Comparison of ENCODE assay signal across 1 cellular context in the genomic region with DNA sequence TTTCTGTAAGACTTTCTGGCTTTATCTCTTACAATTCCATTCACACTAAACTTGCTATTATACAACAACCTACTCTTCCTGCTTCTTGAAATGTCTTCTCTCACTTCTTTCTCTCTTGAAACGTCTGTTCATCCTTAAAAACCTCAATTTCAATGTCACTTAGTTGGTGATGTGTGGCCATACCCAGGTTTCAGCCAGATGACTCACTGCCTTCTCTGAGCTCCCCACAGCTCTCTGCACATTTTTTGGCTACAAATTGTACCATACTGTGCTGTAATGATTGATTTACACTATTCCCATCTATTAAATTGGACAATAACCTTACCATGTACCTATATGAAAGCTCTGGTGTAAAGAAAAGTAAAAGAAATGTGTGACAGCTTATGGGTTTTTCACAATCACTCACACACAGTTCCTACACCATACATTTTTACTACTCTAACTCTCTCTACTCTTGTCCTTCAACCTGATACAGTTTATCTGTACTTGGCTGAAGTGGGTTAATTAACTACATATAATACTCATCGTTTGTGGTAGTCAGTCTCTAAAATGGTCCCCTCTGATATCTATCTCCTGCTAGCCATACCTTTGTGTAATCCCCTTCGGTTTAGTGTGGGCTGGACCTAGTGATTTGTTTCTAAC.
TF ChIP-seq lines count a peak whose summit lies in the region.

No MANE protein-coding gene starts in this region.

TF ChIP-seq in GM23338, 12 proteins besides CTCF, POLR2A, EP300 and RAD21 (continued from another document):
- TF ChIP-seq ZNF462 (CRISPR knock-in tag; IDR thresholded peaks at IDR 0.05): no peak
